In genomic region chr3:14274999-14275961, GRCh38 we compare ENCODE assay signal across 10 cellular contexts.
DNase-seq lines count a peak whose midpoint lies in the region; ATAC-seq and TF ChIP-seq lines count a peak whose summit lies in the region.
"Had no signal": no experiment of that assay in that cellular context is flagged by ENCODE, and none has a peak within 500 bp of the region (broad histone marks: within the 10 kb centered on the region; RNA-seq: fewer than 3 reads in every experiment).

No MANE protein-coding gene starts in this region.

- H3K36me3 ChIP-seq in left ventricle myocardium inferior: no peaks in the 10 kb centered on the region
- no peaks in the 10 kb centered on the region for H3K36me3 ChIP-seq in right atrium auricular region
- no peaks in the 10 kb centered on the region for H3K36me3 ChIP-seq in upper lobe of right lung
- H3K36me3 ChIP-seq in uterus: no peaks in the 10 kb centered on the region

- intact Hi-C loops in left ventricle myocardium inferior (cut with micrococcal nuclease) (no loop called here), upper lobe of right lung (cut with DNase I) (no loop called here), uterus (cut with DNase I; ENCODE audit: low total_unique reads) (no loop called here)

- H3K27me3 ChIP-seq in left ventricle myocardium inferior (ENCODE audit: low read depth) (peaks cover 85% of the 10 kb centered on the region), right atrium auricular region (no peaks in the 10 kb centered on the region), upper lobe of right lung (no peaks in the 10 kb centered on the region), uterus (no peaks in the 10 kb centered on the region)

- no peak for TF ChIP-seq POLR2A in uterus (IDR thresholded peaks at IDR 0.05)

- H3K9me3 ChIP-seq in left ventricle myocardium inferior (replicated peaks) (no peaks in the 10 kb centered on the region), right atrium auricular region (no peaks in the 10 kb centered on the region), upper lobe of right lung (no peaks in the 10 kb centered on the region), uterus (no peaks in the 10 kb centered on the region)

- no peak for DNase-seq in left ventricle myocardium inferior
- no peak for DNase-seq in right atrium auricular region (ENCODE audit: low spot score)
- DNase-seq in NCI-H82 (lab: John Stamatoyannopoulos, UW): peak; percentile 68
- no peak for DNase-seq in epithelial cell of esophagus (ENCODE audit: low read depth)
- no peak for DNase-seq in upper lobe of right lung
- no peak for DNase-seq in uterus
- DNase-seq: right cardiac atrium; stimulated activated naive B cell treated with anti-CD40 and anti-IgM and Interleukin-4, amounts not matched to agents 10 μg/mL and 1 μg/mL and 100 μg/mL, for 72 hours had no signal

- H3K4me3 ChIP-seq in left ventricle myocardium inferior (no peak overlapping the region), right atrium auricular region (no peak overlapping the region), epithelial cell of esophagus (ENCODE audit: low read length) (no peak overlapping the region), upper lobe of right lung (no peak overlapping the region), uterus (no peak overlapping the region)

- H3K4me1 ChIP-seq in left ventricle myocardium inferior (no peaks in the 10 kb centered on the region), right atrium auricular region (no peaks in the 10 kb centered on the region), upper lobe of right lung (no peaks in the 10 kb centered on the region), uterus (no peaks in the 10 kb centered on the region)

- H3K27ac ChIP-seq in left ventricle myocardium inferior (replicated peaks) (no peak overlapping the region), right atrium auricular region (no peak overlapping the region), upper lobe of right lung (no peak overlapping the region), uterus (no peak overlapping the region)

- ATAC-seq in upper lobe of right lung (no peak), GM18511 (IDR thresholded peaks at IDR 0.05; ENCODE audit: unreplicated experiment) (no peak), HG03439 (IDR thresholded peaks at IDR 0.05; ENCODE audit: unreplicated experiment) (no peak)
- ATAC-seq: right cardiac atrium; stimulated activated naive B cell treated with anti-CD40 and anti-IgM and Interleukin-4, amounts not matched to agents 10 μg/mL and 1 μg/mL and 100 μg/mL, for 72 hours had no signal

- TF ChIP-seq CTCF in left ventricle myocardium inferior (IDR thresholded peaks at IDR 0.05; ENCODE audit: borderline replicate concordance) (peak; percentile 39), right atrium auricular region (IDR thresholded peaks at IDR 0.05) (peak in 1 of 2 donors; percentile 24), epithelial cell of esophagus (IDR thresholded peaks at IDR 0.05; ENCODE audit: insufficient read depth, low read depth, low read length, missing control alignments) (peak; percentile 20), upper lobe of right lung (IDR thresholded peaks at IDR 0.05) (peak; percentile 9), uterus (IDR thresholded peaks at IDR 0.05) (peak in 1 of 4 experiments; percentile 10)
